In genomic region chr4:163548481-163549243, GRCh38 we compare ENCODE assay signal across 9 cellular contexts. TPM values are rescaled to one million over a fixed set of nuclear protein-coding genes. Genes with fewer than 3 reads are reported as not detected.
DNase-seq lines count a peak whose midpoint lies in the region; ATAC-seq, FAIRE-seq and TF ChIP-seq lines count a peak whose summit lies in the region.
"Had no signal": no experiment of that assay in that cellular context is flagged by ENCODE, and none has a peak within 500 bp of the region (broad histone marks: within the 10 kb centered on the region; RNA-seq: fewer than 3 reads in every experiment).

No MANE protein-coding gene starts in this region.

- no peak overlapping the region for H3K4me3 ChIP-seq in CD8-positive, alpha-beta T cell (ENCODE audit: low read depth, low read length)
- H3K4me3 ChIP-seq in PC-3 (ENCODE audit: low read length) (no peak overlapping the region), HepG2 (replicated peaks in 1 of 3; ENCODE audit: insufficient read depth in 1 of 3, low read depth in 2 of 3, low read length in 3 of 3) (no peak overlapping the region)
- H3K4me3 ChIP-seq: SJSA1 had no signal

- CTCF ChIA-PET in CD8-positive, alpha-beta T cell (lab: Charles Lee), result interaction anchor here (0.7 to 11.3 kb wide), 24 partner anchors 10 to 1199 kb away, joined by 3 to 129 read pairs (median 6); partner anchors contain the start of gene TMA16
- CTCF ChIA-PET in PC-3 (lab: Charles Lee), result no interaction called here
- CTCF ChIA-PET in HepG2 (lab: Yijun Ruan, JAX; ENCODE audit: low intra/inter-chr PET ratio, low total read pairs), result interaction anchor here (2.2 kb wide), 1 partner anchor 64 kb away, joined by 19 read pairs; no protein-coding TSS in a partner anchor
- CTCF ChIA-PET in activated CD4-positive, alpha-beta memory T cell treated with anti-CD3 and anti-CD28 coated beads, Interleukin-2, amount 10 ng/mL, durations not matched to agents 7 days and 5 days (lab: Charles Lee), result interaction anchor here (1.6 to 9.7 kb wide), 12 partner anchors 10 to 1564 kb away, joined by 6 to 122 read pairs (median 16); partner anchors contain the start of genes TMA16 and TMEM192

- no peaks in the 10 kb centered on the region for H4K20me1 ChIP-seq in PC-3 (ENCODE audit: low read length)
- no peaks in the 10 kb centered on the region for H4K20me1 ChIP-seq in HepG2 (ENCODE audit: insufficient read depth, low read length)

- H3K27ac Mint-ChIP-seq in CD8-positive, alpha-beta T cell, result no peak overlapping the region
- no peak overlapping the region for H3K27ac Mint-ChIP-seq in activated CD4-positive, alpha-beta memory T cell treated with anti-CD3 and anti-CD28 coated beads, Interleukin-2, amount 10 ng/mL, durations not matched to agents 7 days and 5 days

- H3K4me1 ChIP-seq in CD8-positive, alpha-beta T cell (ENCODE audit: insufficient read depth, low read length), result peaks cover 6% of the 10 kb centered on the region
- H3K4me1 ChIP-seq in PC-3 (ENCODE audit: insufficient read depth, low read length) (peaks cover 9% of the 10 kb centered on the region), HepG2 (ENCODE audit: insufficient read depth, low read length) (0 out of 2 replicates have a peak, but pooled peaks cover 6% of the 10 kb centered on the region)
- H3K4me1 ChIP-seq: SJSA1 had no signal

- H3F3A ChIP-seq in PC-3 (ENCODE audit: low read length, unreplicated experiment), result no peaks in the 10 kb centered on the region

- TF ChIP-seq EP300 in HepG2 (IDR thresholded peaks at IDR 0.05; ENCODE audit: low read depth in 2 of 2, low read length in 2 of 2), result no peak
- TF ChIP-seq EP300 in HepG2 (CRISPR knock-in tag; IDR thresholded peaks at IDR 0.05; ENCODE audit: borderline replicate concordance), result no peak

- no peaks in the 10 kb centered on the region for H3K9me2 ChIP-seq in PC-3 (replicated peaks; ENCODE audit: low read length)

- peaks cover 12% of the 10 kb centered on the region for H3K4me1 Mint-ChIP-seq in CD8-positive, alpha-beta T cell (ENCODE audit: low read depth)
- H3K4me1 Mint-ChIP-seq in activated CD4-positive, alpha-beta memory T cell treated with anti-CD3 and anti-CD28 coated beads, Interleukin-2, amount 10 ng/mL, durations not matched to agents 7 days and 5 days, result peaks cover 8% of the 10 kb centered on the region

- peak; percentile 54 for ATAC-seq in CD8-positive, alpha-beta T cell
- ATAC-seq in GM18909 (IDR thresholded peaks at IDR 0.05; ENCODE audit: poor library complexity, unreplicated experiment) (peak; percentile 47), PC-3 (peak; percentile 62), HepG2 (peak; percentile 69)

- no peak overlapping the region for H3K27ac ChIP-seq in CD8-positive, alpha-beta T cell (ENCODE audit: low read depth, low read length)
- no peak overlapping the region for H3K27ac ChIP-seq in PC-3 (ENCODE audit: low read length)
- no peak overlapping the region for H3K27ac ChIP-seq in HepG2 (ENCODE audit: extremely low read length, insufficient read depth, low read length)
- H3K27ac ChIP-seq: SJSA1 had no signal

- TF ChIP-seq RAD21 in HepG2 (CRISPR knock-in tag; IDR thresholded peaks at IDR 0.05), result peak; percentile 35; the same call in 1 of the 2 replicates

- H3K9ac ChIP-seq in PC-3 (ENCODE audit: low read length) (no peak overlapping the region), HepG2 (ENCODE audit: insufficient read depth, low read depth, low read length) (no peak overlapping the region)

- DNase-seq in CD8-positive, alpha-beta T cell, result peak in 1 of 7 experiments; percentile 8
- peak; percentile 43 for DNase-seq in HT1080 (ENCODE audit: low read depth)
- DNase-seq in PC-3, result peak; percentile 65
- peak; percentile 27 for DNase-seq in central memory CD4-positive, alpha-beta T cell
- peak; percentile 37 for DNase-seq in HepG2 (ENCODE audit: low spot score)
- DNase-seq in stimulated activated CD4-positive, alpha-beta T cell treated with anti-CD3 and anti-CD28 coated beads, Interleukin-2, amount 100 ng/mL, for 24 hours, result no peak
- no peak for DNase-seq in activated CD4-positive, alpha-beta memory T cell treated with anti-CD3 and anti-CD28 coated beads, Interleukin-2, amount 10 ng/mL, durations not matched to agents 7 days and 5 days

- POLR2A ChIA-PET in CD8-positive, alpha-beta T cell (lab: Charles Lee), result interaction anchor here (0.8 to 0.9 kb wide), 3 partner anchors 19 to 63 kb away, joined by 3 to 6 read pairs (median 3); partner anchors contain the start of gene TMA16
- POLR2A ChIA-PET in PC-3 (lab: Charles Lee; ENCODE audit: unreplicated experiment), result no interaction called here
- POLR2A ChIA-PET in HepG2 (lab: Yijun Ruan, JAX), result no interaction called here
- POLR2A ChIA-PET in activated CD4-positive, alpha-beta memory T cell treated with anti-CD3 and anti-CD28 coated beads, Interleukin-2, amount 10 ng/mL, durations not matched to agents 7 days and 5 days (lab: Charles Lee), result interaction anchor here (5.1 kb wide), 1 partner anchor 55 kb away, joined by 32 read pairs; the partner anchor contains the start of gene TMA16

- peak; percentile 78 for TF ChIP-seq CTCF in CD8-positive, alpha-beta T cell (IDR thresholded peaks at IDR 0.05)
- TF ChIP-seq CTCF in PC-3 (conservative IDR thresholded peaks at IDR 0.05; ENCODE audit: low read depth, low read length) (peak; percentile 73), HepG2 (CRISPR knock-in tag; IDR thresholded peaks at IDR 0.05) (peak; percentile 63)

- no peaks in the 10 kb centered on the region for H3K9me3 ChIP-seq in CD8-positive, alpha-beta T cell (ENCODE audit: low read length)
- H3K9me3 ChIP-seq in PC-3 (ENCODE audit: low read length) (no peaks in the 10 kb centered on the region), HepG2 (ENCODE audit: low read length) (no peaks in the 10 kb centered on the region)
- H3K9me3 ChIP-seq: SJSA1 had no signal

- H3K36me3 ChIP-seq in CD8-positive, alpha-beta T cell (ENCODE audit: insufficient read depth, low read length), result no peaks in the 10 kb centered on the region
- no peaks in the 10 kb centered on the region for H3K36me3 ChIP-seq in PC-3 (ENCODE audit: low read depth, low read length)
- H3K36me3 ChIP-seq in HepG2 (replicated peaks in 1 of 2; ENCODE audit: control insufficient read depth in 1 of 2, insufficient read depth in 2 of 2, low read length in 2 of 2), result no peaks in the 10 kb centered on the region; a peak in 1 of 5 replicates
- H3K36me3 ChIP-seq: SJSA1 had no signal

- H3K79me2 ChIP-seq in PC-3 (ENCODE audit: low read length) (no peaks in the 10 kb centered on the region), HepG2 (ENCODE audit: insufficient read depth, low read length) (no peaks in the 10 kb centered on the region)

- TF ChIP-seq POLR2A in HepG2 (IDR thresholded peaks at IDR 0.05; ENCODE audit: insufficient read depth in 1 of 2, low read depth in 2 of 2, low read length in 2 of 2), result no peak

- H3K27me3 Mint-ChIP-seq in CD8-positive, alpha-beta T cell (ENCODE audit: low read depth), result no peaks in the 10 kb centered on the region
- H3K27me3 Mint-ChIP-seq in activated CD4-positive, alpha-beta memory T cell treated with anti-CD3 and anti-CD28 coated beads, Interleukin-2, amount 10 ng/mL, durations not matched to agents 7 days and 5 days, result no peaks in the 10 kb centered on the region

- H2AFZ ChIP-seq in PC-3 (ENCODE audit: low read length) (no peak overlapping the region), HepG2 (ENCODE audit: low read length) (no peak overlapping the region)

- H3K4me3 Mint-ChIP-seq in CD8-positive, alpha-beta T cell, result peak overlapping the region; percentile 29
- H3K4me3 Mint-ChIP-seq in activated CD4-positive, alpha-beta memory T cell treated with anti-CD3 and anti-CD28 coated beads, Interleukin-2, amount 10 ng/mL, durations not matched to agents 7 days and 5 days, result no peak overlapping the region

- BruUV-seq in PC-3 (replicated peaks; lab: Mats Ljungman, UMichigan), result no TSS peak
- BruUV-seq in HepG2 (replicated peaks; lab: Mats Ljungman, UMichigan), result no TSS peak

- 52% methylated on average over 10 of the region's 10 CpGs for WGBS in HepG2 (ENCODE audit: low lambda C conversion rate)

- in situ Hi-C loops in HepG2 (cut with HindIII; ENCODE audit: extremely low pct_ligation_motif_present, low pct_unique_long_range_greater_than_20kb), result loop anchor here (5.0 to 25.0 kb wide), 3 partner anchors 66 to 1061 kb away; no protein-coding TSS in a partner anchor

- H3K36me3 Mint-ChIP-seq in CD8-positive, alpha-beta T cell, result no peaks in the 10 kb centered on the region
- no peaks in the 10 kb centered on the region for H3K36me3 Mint-ChIP-seq in activated CD4-positive, alpha-beta memory T cell treated with anti-CD3 and anti-CD28 coated beads, Interleukin-2, amount 10 ng/mL, durations not matched to agents 7 days and 5 days (ENCODE audit: low read depth)

- intact Hi-C loops in CD8-positive, alpha-beta T cell (cut with DNase I, micrococcal nuclease), result loop anchor here (1.0 to 10.0 kb wide), 7 partner anchors 54 to 1406 kb away; partner anchors contain the start of genes NAF1 (in 1 of the 2) and TMA16 (in 1 of the 2)
- intact Hi-C loops in PC-3 (cut with micrococcal nuclease) (loop anchor here (1.0 to 10.0 kb wide), 5 partner anchors 64 to 1051 kb away; partner anchors contain the start of gene NPY1R), HepG2 (cut with micrococcal nuclease; ENCODE audit: unreplicated experiment) (loop anchor here (1.0 to 5.0 kb wide), 3 partner anchors 64 to 1052 kb away; no protein-coding TSS in a partner anchor)

- H3K4me2 ChIP-seq in PC-3 (ENCODE audit: low read length) (no peak overlapping the region), HepG2 (ENCODE audit: low read depth, low read length) (no peak overlapping the region)

- FAIRE-seq in HepG2 (lab: Jason Lieb, UNC), result peak; percentile 59

- H3K9me3 Mint-ChIP-seq in CD8-positive, alpha-beta T cell, result no peaks in the 10 kb centered on the region
- no peaks in the 10 kb centered on the region for H3K9me3 Mint-ChIP-seq in activated CD4-positive, alpha-beta memory T cell treated with anti-CD3 and anti-CD28 coated beads, Interleukin-2, amount 10 ng/mL, durations not matched to agents 7 days and 5 days

- no peaks in the 10 kb centered on the region for H3K27me3 ChIP-seq in CD8-positive, alpha-beta T cell (ENCODE audit: insufficient read depth, low read length)
- H3K27me3 ChIP-seq in PC-3 (ENCODE audit: low read length) (no peaks in the 10 kb centered on the region), HepG2 (ENCODE audit: control insufficient read depth in 1 of 2, insufficient read depth in 2 of 2, low read length in 2 of 2) (no peaks in the 10 kb centered on the region)
- H3K27me3 ChIP-seq: SJSA1 had no signal

RNA-seq across cellular contexts. Expression of gene TMA16, which starts 54.2 kb away (rescaled TPM):
- 1 to 10 TPM; 3.6 to 4.2 TPM for total RNA-seq in CD8-positive, alpha-beta T cell
- total RNA-seq in HT1080 (2014; rRNA removed; shearing (Covaris generic)), result 56.3 and 67.1 TPM in 2 replicates
- polyA plus RNA-seq in HT1080 (2015; cell fraction: cytosol; rRNA removed), result 68.3 and 85.1 TPM in 2 replicates
- 46.5 and 49.0 TPM in 2 replicates for polyA plus RNA-seq in HT1080 (2015; cell fraction: nucleus; rRNA removed)
- 39.5 and 49.1 TPM in 2 replicates for total RNA-seq in PC-3 (2014; rRNA removed)
- 52.5 and 69.0 TPM in 2 replicates for total RNA-seq in HepG2 (2016; rRNA removed; fragmentation: Illumina TruSeq; extraction: Trizol)
- 11.9 and 13.1 TPM in 2 replicates for total RNA-seq in HepG2 (2016; cell fraction: cytosol; rRNA removed; fragmentation: Illumina TruSeq; extraction: Trizol; ENCODE audit: low read depth)
- 50.9 and 66.9 TPM in 2 replicates for total RNA-seq in HepG2 (2016; cell fraction: insoluble cytoplasmic fraction; rRNA removed; fragmentation: Illumina TruSeq; extraction: Trizol)
- total RNA-seq in HepG2 (2016; cell fraction: membrane; rRNA removed; fragmentation: Illumina TruSeq; extraction: Trizol), result 16.5 and 17.2 TPM in 2 replicates
- total RNA-seq in HepG2 (2016; cell fraction: nucleus; rRNA removed; fragmentation: Illumina TruSeq; extraction: Trizol), result 44.0 and 49.8 TPM in 2 replicates
- polyA plus RNA-seq in HepG2 (2011; rRNA removed), result 5.5 and 8.1 TPM in 2 replicates
- 4.3 and 6.7 TPM in 2 replicates for polyA plus RNA-seq in HepG2 (2011; cell fraction: cytosol; rRNA removed)
- 5.6 and 6.9 TPM in 2 replicates for polyA plus RNA-seq in HepG2 (2011; cell fraction: nucleus; rRNA removed)
- 27.0 and 34.3 TPM in 2 replicates for polyA plus RNA-seq in HepG2 (2012)
- 8.3 and 9.3 TPM in 2 replicates for polyA plus RNA-seq in HepG2 (2016; cell fraction: cytosol; fragmentation: Illumina TruSeq; extraction: Trizol; ENCODE audit: low read depth)
- 57.7 and 64.9 TPM in 2 replicates for polyA plus RNA-seq in HepG2 (2016; cell fraction: insoluble cytoplasmic fraction; fragmentation: Illumina TruSeq; extraction: Trizol; ENCODE audit: low read depth)
- 9.0 and 9.8 TPM in 2 replicates for polyA plus RNA-seq in HepG2 (2016; cell fraction: membrane; fragmentation: Illumina TruSeq; extraction: Trizol; ENCODE audit: low read depth)
- 23.1 and 23.7 TPM in 2 replicates for polyA plus RNA-seq in HepG2 (2016; cell fraction: nucleus; fragmentation: Illumina TruSeq; extraction: Trizol; ENCODE audit: insufficient read depth, low read depth)
- polyA minus RNA-seq in HepG2 (2011; rRNA and poly(A)+ RNA removed; ENCODE audit: low replicate concordance), result 7.5 and 13.3 TPM in 2 replicates
- 8.4 and 11.8 TPM in 2 replicates for polyA minus RNA-seq in HepG2 (2011; cell fraction: cytosol; rRNA and poly(A)+ RNA removed)
- 72.2 and 87.8 TPM in 2 replicates for polyA minus RNA-seq in HepG2 (2011; cell fraction: nucleus; rRNA and poly(A)+ RNA removed)
- total RNA-seq in activated CD4-positive, alpha-beta memory T cell treated with anti-CD3 and anti-CD28 coated beads, Interleukin-2, amount 10 ng/mL, durations not matched to agents 7 days and 5 days, result 10 to 100 TPM; 27.9 to 30.3 TPM

Comparison
In these comparisons a context has a peak if more than half of its experiments do, and no peak if none do; other contexts are left out.
1. DNase-seq: peak in HT1080 (single experiment), PC-3 (single experiment), central memory CD4-positive, alpha-beta T cell (single experiment) and HepG2 (single experiment); none in stimulated activated CD4-positive, alpha-beta T cell treated with anti-CD3 and anti-CD28 coated beads, Interleukin-2, amount 100 ng/mL, for 24 hours (0 of 2) and activated CD4-positive, alpha-beta memory T cell treated with anti-CD3 and anti-CD28 coated beads, Interleukin-2, amount 10 ng/mL, durations not matched to agents 7 days and 5 days (single experiment).
2. POLR2A ChIA-PET loops: an anchor here in CD8-positive, alpha-beta T cell (0.8 to 0.9 kb wide) and activated CD4-positive, alpha-beta memory T cell treated with anti-CD3 and anti-CD28 coated beads, Interleukin-2, amount 10 ng/mL, durations not matched to agents 7 days and 5 days (5.1 kb wide); none called in PC-3 and HepG2.
3. Peak in every context shown above with its lines, with median percentiles within 50 percentile points of each other: ATAC-seq and CTCF ChIP-seq.